Comparison of ENCODE assay signal across 10 cellular contexts in genomic region chr10:61961278-61961677, GRCh38. TPM values are rescaled to one million over a fixed set of nuclear protein-coding genes. Genes with fewer than 3 reads are reported as not detected.
DNase-seq lines count a peak whose midpoint lies in the region; ATAC-seq and TF ChIP-seq lines count a peak whose summit lies in the region.
"Had no signal": no experiment of that assay in that cellular context is flagged by ENCODE, and none has a peak within 500 bp of the region (broad histone marks: within the 10 kb centered on the region; RNA-seq: fewer than 3 reads in every experiment).

No MANE protein-coding gene starts in this region.

- H3K27me3 ChIP-seq in CD4-positive, CD25-positive, alpha-beta regulatory T cell (ENCODE audit: control insufficient read depth, insufficient read depth, low read length), result no peaks in the 10 kb centered on the region
- H3K27me3 ChIP-seq in BE2C, result no peaks in the 10 kb centered on the region

- H3K27ac Mint-ChIP-seq in CD4-positive, CD25-positive, alpha-beta regulatory T cell, result peak overlapping the region; percentile 80 to 91 (median 85)
- H3K27ac Mint-ChIP-seq in T-helper 2 cell treated with Interferon-gamma antibody and Interleukin-4, amounts not matched to agents 5 μg/mL and 100 μg/mL, for 36 hours, result peak overlapping the region; percentile 79

- peaks cover 43 to 82% (median 63%) of the 10 kb centered on the region in 4 donors for H3K4me1 Mint-ChIP-seq in CD4-positive, CD25-positive, alpha-beta regulatory T cell
- peaks cover 60% of the 10 kb centered on the region for H3K4me1 Mint-ChIP-seq in T-helper 2 cell treated with Interferon-gamma antibody and Interleukin-4, amounts not matched to agents 5 μg/mL and 100 μg/mL, for 36 hours (ENCODE audit: low read depth)

- peaks cover 49% of the 10 kb centered on the region for H3K4me1 ChIP-seq in CD4-positive, CD25-positive, alpha-beta regulatory T cell (ENCODE audit: control insufficient read depth, insufficient read depth, low read length, poor library complexity, severe bottlenecking)
- no peaks in the 10 kb centered on the region for H3K4me1 ChIP-seq in BE2C

- H3K27ac ChIP-seq in CD4-positive, CD25-positive, alpha-beta regulatory T cell (ENCODE audit: insufficient read depth, low read length, poor library complexity, severe bottlenecking), result peak overlapping the region; percentile 66

- no peaks in the 10 kb centered on the region for H3K27me3 Mint-ChIP-seq in CD4-positive, CD25-positive, alpha-beta regulatory T cell
- H3K27me3 Mint-ChIP-seq in T-helper 2 cell treated with Interferon-gamma antibody and Interleukin-4, amounts not matched to agents 5 μg/mL and 100 μg/mL, for 36 hours (ENCODE audit: low read depth), result no peaks in the 10 kb centered on the region

- no peak for TF ChIP-seq CTCF in BE2C (IDR thresholded peaks at IDR 0.05; ENCODE audit: low read depth, low read length)

- no peaks in the 10 kb centered on the region for H3K9me3 ChIP-seq in CD4-positive, CD25-positive, alpha-beta regulatory T cell (ENCODE audit: control insufficient read depth in 2 of 2, low read length in 2 of 2)
- no peaks in the 10 kb centered on the region for H3K9me3 ChIP-seq in BE2C

- peak overlapping the region; percentile 54 for H3K4me3 ChIP-seq in CD4-positive, CD25-positive, alpha-beta regulatory T cell (ENCODE audit: low read depth, low read length)
- no peak overlapping the region for H3K4me3 ChIP-seq in BE2C (ENCODE audit: low read depth, low read length)
- H3K4me3 ChIP-seq: K562 had no signal

- ATAC-seq in CD4-positive, CD25-positive, alpha-beta regulatory T cell (ENCODE audit: low read depth in 2 of 2), result peak; percentile 76 to 87
- peak; percentile 58 for ATAC-seq in HG03064 (IDR thresholded peaks at IDR 0.05; ENCODE audit: low read depth, unreplicated experiment)
- ATAC-seq: K562 had no signal

- H3K4me3 Mint-ChIP-seq in CD4-positive, CD25-positive, alpha-beta regulatory T cell, result peak overlapping the region; percentile 26 to 74 (median 48)
- peak overlapping the region; percentile 43 for H3K4me3 Mint-ChIP-seq in T-helper 2 cell treated with Interferon-gamma antibody and Interleukin-4, amounts not matched to agents 5 μg/mL and 100 μg/mL, for 36 hours

- DNase-seq in CD4-positive, CD25-positive, alpha-beta regulatory T cell, result peak; percentile 4 to 83 (median 61)
- DNase-seq in GM19238 (ENCODE audit: insufficient read length, low spot score), result peak; percentile 13
- peak; percentile 20 for DNase-seq in T-helper 2 cell treated with Interferon-gamma antibody and Interleukin-4, amounts not matched to agents 5 μg/mL and 100 μg/mL, for 36 hours (ENCODE audit: low spot score)
- DNase-seq in BE2C, result no peak
- DNase-seq in cerebellar cortex (ENCODE audit: low spot score), result no peak
- DNase-seq in SIG-M5 treated with dmso at 0.1 percent for 504 hours (lab: John Stamatoyannopoulos, UW; ENCODE audit: unreplicated experiment), result no peak
- DNase-seq in NCI-H2081 (lab: John Stamatoyannopoulos, UW), result no peak
- DNase-seq: nucleus accumbens had no signal

- H3K36me3 Mint-ChIP-seq in CD4-positive, CD25-positive, alpha-beta regulatory T cell, result peaks cover 34% of the 10 kb centered on the region
- H3K36me3 Mint-ChIP-seq in T-helper 2 cell treated with Interferon-gamma antibody and Interleukin-4, amounts not matched to agents 5 μg/mL and 100 μg/mL, for 36 hours (ENCODE audit: low read depth), result peaks cover 67% of the 10 kb centered on the region

- peaks cover 0 to 2% (median 0%) of the 10 kb centered on the region in 7 donors for H3K9me3 Mint-ChIP-seq in CD4-positive, CD25-positive, alpha-beta regulatory T cell
- H3K9me3 Mint-ChIP-seq in T-helper 2 cell treated with Interferon-gamma antibody and Interleukin-4, amounts not matched to agents 5 μg/mL and 100 μg/mL, for 36 hours, result no peaks in the 10 kb centered on the region

- peaks cover 19% of the 10 kb centered on the region for H3K36me3 ChIP-seq in CD4-positive, CD25-positive, alpha-beta regulatory T cell (ENCODE audit: control insufficient read depth, insufficient read depth, low read length)
- no peaks in the 10 kb centered on the region for H3K36me3 ChIP-seq in BE2C

RNA-seq across cellular contexts. Expression of gene ARID5B, which starts 59.8 kb away (rescaled TPM):
- total RNA-seq in CD4-positive, CD25-positive, alpha-beta regulatory T cell, result 169 TPM
- polyA plus RNA-seq in CD4-positive, CD25-positive, alpha-beta regulatory T cell, result 10 to 100 TPM; 58.1 to 67.2 (median 62.5) TPM
- 7.2 TPM for polyA plus RNA-seq in BE2C (2012; ENCODE audit: insufficient read depth, insufficient read length, low read depth)

Comparison
In these comparisons a context has a peak if more than half of its experiments do, and no peak if none do; other contexts are left out.
1. DNase-seq: peak in CD4-positive, CD25-positive, alpha-beta regulatory T cell (3 of 3), GM19238 (single experiment) and T-helper 2 cell treated with Interferon-gamma antibody and Interleukin-4, amounts not matched to agents 5 μg/mL and 100 μg/mL, for 36 hours (single experiment); none in BE2C (single experiment), cerebellar cortex (single experiment), SIG-M5 treated with dmso at 0.1 percent for 504 hours (single experiment) and NCI-H2081 (0 of 2).